ENCODE assay signal across 8 cellular contexts in genomic region chr14:54805521-54806322, GRCh38.
A peak's percentile ranks its signal among the peaks of the same experiment; 100 is the strongest.
DNase-seq lines count a peak whose midpoint lies in the region; ATAC-seq and TF ChIP-seq lines count a peak whose summit lies in the region.

No MANE protein-coding gene starts in this region.

- H3K27ac ChIP-seq in left ventricle myocardium inferior (replicated peaks): no peak overlapping the region
- no peak overlapping the region for H3K27ac ChIP-seq in aorta (ENCODE audit: low read depth in 1 of 2, low read length in 2 of 2)

- peak; percentile 98 for TF ChIP-seq CTCF in left ventricle myocardium inferior (IDR thresholded peaks at IDR 0.05; ENCODE audit: borderline replicate concordance)

- H3K4me1 ChIP-seq in adipocyte (ENCODE audit: control insufficient read depth, insufficient read depth, low read length): peaks cover 15% of the 10 kb centered on the region
- H3K4me1 ChIP-seq in left ventricle myocardium inferior: peaks cover 13% of the 10 kb centered on the region
- H3K4me1 ChIP-seq in aorta (ENCODE audit: control insufficient read depth in 1 of 2, insufficient read depth in 2 of 2, low read length in 2 of 2): no peaks in the 10 kb centered on the region

- H3K4me3 ChIP-seq in adipocyte (ENCODE audit: low read length): peak overlapping the region; percentile 73
- H3K4me3 ChIP-seq in left ventricle myocardium inferior: peak overlapping the region; percentile 35
- H3K4me3 ChIP-seq in aorta (ENCODE audit: low read length in 2 of 2): no peak overlapping the region

- peak; percentile 85 for DNase-seq in D341Med (ENCODE audit: low spot score)
- peak; percentile 51 for DNase-seq in MV-4-11 (lab: John Stamatoyannopoulos, UW)
- DNase-seq in SW 1271 (lab: John Stamatoyannopoulos, UW): peak; percentile 58 to 80
- DNase-seq in adipocyte (ENCODE audit: low read depth): peak; percentile 95
- DNase-seq in left ventricle myocardium inferior: peak; percentile 80
- peak; percentile 43 for DNase-seq in renal cortical epithelial cell (ENCODE audit: low read depth)
- peak; percentile 91 to 96 for DNase-seq in aorta

- intact Hi-C loops in left ventricle myocardium inferior (cut with micrococcal nuclease) (no loop called here), aorta (cut with DNase I) (loop anchor here (2.0 kb wide), 2 partner anchors 241 to 243 kb away; no protein-coding TSS in a partner anchor)

- H3K9me3 ChIP-seq in adipocyte (ENCODE audit: control insufficient read depth, low read length): no peaks in the 10 kb centered on the region
- H3K9me3 ChIP-seq in left ventricle myocardium inferior (replicated peaks): no peaks in the 10 kb centered on the region
- H3K9me3 ChIP-seq in aorta (ENCODE audit: control insufficient read depth, low read length): no peaks in the 10 kb centered on the region

- H3K36me3 ChIP-seq in adipocyte (ENCODE audit: control insufficient read depth, insufficient read depth, low read length, severe bottlenecking) (no peaks in the 10 kb centered on the region), left ventricle myocardium inferior (no peaks in the 10 kb centered on the region), aorta (ENCODE audit: control insufficient read depth in 1 of 2, insufficient read depth in 2 of 2, low read length in 1 of 2) (no peaks in the 10 kb centered on the region)

- H3K9ac ChIP-seq in adipocyte (ENCODE audit: low read length): peak overlapping the region; percentile 27

- H3K27me3 ChIP-seq in adipocyte (replicated peaks; ENCODE audit: control insufficient read depth, insufficient read depth, low read length) (no peaks in the 10 kb centered on the region), left ventricle myocardium inferior (ENCODE audit: low read depth) (no peaks in the 10 kb centered on the region), aorta (ENCODE audit: control insufficient read depth in 1 of 2, insufficient read depth in 2 of 2, low read length in 1 of 2) (no peaks in the 10 kb centered on the region)

- WGBS in aorta, 2 donors: 20 to 23% methylated on average over 19 of the region's 19 CpGs

- ATAC-seq in GM21528 (IDR thresholded peaks at IDR 0.05; ENCODE audit: low FRiP score, unreplicated experiment): peak; percentile 79
- peak; percentile 88 for ATAC-seq in aorta (ENCODE audit: low FRiP score)

Comparison
In these comparisons a context has a peak if more than half of its experiments do, and no peak if none do; other contexts are left out.
1. DNase-seq: peak in every context shown above with its lines; median percentile 95 in adipocyte; 94 in aorta; 85 in D341Med; 80 in left ventricle myocardium inferior; 69 in SW 1271; 51 in MV-4-11; 43 in renal cortical epithelial cell.
2. H3K4me3 ChIP-seq: peak in adipocyte (single experiment) and left ventricle myocardium inferior (single experiment); none in aorta (0 of 2).